ENCODE assay signal across 13 cellular contexts in the genomic region with DNA sequence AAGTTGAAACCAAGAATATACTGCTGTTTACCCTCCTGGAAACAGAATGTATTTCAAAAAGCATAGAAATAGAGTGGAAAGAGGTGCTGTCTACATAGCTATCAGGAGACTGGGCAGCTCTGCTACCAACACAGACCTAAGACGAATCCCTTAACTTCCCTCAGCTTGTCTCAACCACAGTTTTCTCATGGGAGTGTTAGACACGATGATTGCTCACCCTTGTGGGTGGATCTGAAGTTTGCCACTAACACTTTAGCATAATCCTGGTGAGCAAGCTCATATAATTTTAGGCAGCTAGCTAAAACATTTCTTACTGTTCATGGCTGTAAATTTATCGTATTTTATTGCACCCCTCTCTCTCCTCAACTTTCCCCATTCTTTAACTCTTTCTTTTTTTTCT. TPM values are rescaled to one million over a fixed set of nuclear protein-coding genes. Genes with fewer than 3 reads are reported as not detected.
DNase-seq lines count a peak whose midpoint lies in the region; FAIRE-seq and TF ChIP-seq lines count a peak whose summit lies in the region.
"Had no signal": no experiment of that assay in that cellular context is flagged by ENCODE, and none has a peak within 500 bp of the region (broad histone marks: within the 10 kb centered on the region; RNA-seq: fewer than 3 reads in every experiment).

No MANE protein-coding gene starts in this region.

- DNase-seq in BJ (ENCODE audit: low read depth) = no peak
- peak; percentile 16 for DNase-seq in HT1080 (ENCODE audit: low read depth)
- DNase-seq in bronchial epithelial cell (ENCODE audit: low read depth) = peak; percentile 40
- peak; percentile 22 for DNase-seq in medulla oblongata (ENCODE audit: extremely low spot score)
- no peak for DNase-seq in CD1c-positive myeloid dendritic cell (ENCODE audit: extremely low spot score)
- no peak for DNase-seq in GM10266 (ENCODE audit: extremely low spot score)
- no peak for DNase-seq in mesenteric fat pad (ENCODE audit: low spot score)
- DNase-seq in C1 segment of cervical spinal cord (lab: John Stamatoyannopoulos, UW) = no peak
- DNase-seq: activated CD4-positive, CD25-positive, alpha-beta regulatory T cell; NCI-H510A; pancreas; SJCRH30 had no signal

- POLR2A ChIA-PET in BJ (lab: Charles Lee) = interaction anchor here (0.5 kb wide), 1 partner anchor 181 kb away, joined by 4 read pairs; no protein-coding TSS in a partner anchor

- peaks cover 10% of the 10 kb centered on the region for H3K36me3 ChIP-seq in BJ (ENCODE audit: control insufficient read depth, insufficient read depth, low read length)
- no peaks in the 10 kb centered on the region for H3K36me3 ChIP-seq in bronchial epithelial cell (ENCODE audit: control insufficient read depth, insufficient read depth, low read length)
- H3K36me3 ChIP-seq: pancreas had no signal

- CTCF ChIA-PET in BJ (lab: Yijun Ruan, JAX) = interaction anchor here (1.0 to 1.5 kb wide), 3 partner anchors 9 to 134 kb away, joined by 3 read pairs; no protein-coding TSS in a partner anchor

- peak; percentile 37; the same call in 1 of the 2 replicates for TF ChIP-seq CTCF in BJ (IDR thresholded peaks at IDR 0.05; ENCODE audit: insufficient read depth, low read depth, low read length)
- TF ChIP-seq CTCF in bronchial epithelial cell (IDR thresholded peaks at IDR 0.05; ENCODE audit: insufficient read depth, low read length, severe bottlenecking) = no peak
- no peak for TF ChIP-seq CTCF in GM10266 (IDR thresholded peaks at IDR 0.05; ENCODE audit: control insufficient read depth, insufficient read depth, low read depth, missing control alignments)

- FAIRE-seq in bronchial epithelial cell (lab: Jason Lieb, UNC) = no peak
- FAIRE-seq: D721Med, pancreas had no signal

- H3K4me3 ChIP-seq in BJ (ENCODE audit: low read depth, low read length) = no peak overlapping the region
- no peak overlapping the region for H3K4me3 ChIP-seq in bronchial epithelial cell (ENCODE audit: low read depth, low read length)
- H3K4me3 ChIP-seq: pancreas, SJCRH30 had no signal

- H3K27me3 ChIP-seq in BJ (ENCODE audit: control insufficient read depth, insufficient read depth, low read length) (no peaks in the 10 kb centered on the region), bronchial epithelial cell (ENCODE audit: control insufficient read depth, insufficient read depth, low read length) (no peaks in the 10 kb centered on the region)
- H3K27me3 ChIP-seq: pancreas, SJCRH30 had no signal

RNA-seq across cellular contexts. Expression of gene C12orf75, which starts 38.5 kb away (rescaled TPM):
- 365 and 674 TPM in 2 replicates for polyA plus RNA-seq in BJ (2011; rRNA removed)
- polyA minus RNA-seq in BJ (2011; rRNA and poly(A)+ RNA removed) = 66.1 and 73.6 TPM in 2 replicates
- 128 and 132 TPM in 2 replicates for total RNA-seq in HT1080 (2014; rRNA removed; shearing (Covaris generic))
- polyA plus RNA-seq in HT1080 (2015; cell fraction: cytosol; rRNA removed) = 185 and 187 TPM in 2 replicates
- 32.9 and 39.5 TPM in 2 replicates for polyA plus RNA-seq in HT1080 (2015; cell fraction: nucleus; rRNA removed)
- total RNA-seq in bronchial epithelial cell = 11.8 and 20.2 TPM in 2 replicates
- total RNA-seq in mesenteric fat pad = 8.9 TPM

Comparison
In these comparisons a context has a peak if more than half of its experiments do, and no peak if none do; other contexts are left out.
1. DNase-seq: peak in HT1080 (single experiment), bronchial epithelial cell (single experiment) and medulla oblongata (single experiment); none in BJ (single experiment), CD1c-positive myeloid dendritic cell (single experiment), GM10266 (single experiment), mesenteric fat pad (single experiment) and C1 segment of cervical spinal cord (0 of 14).